ENCODE assay signal across 25 cellular contexts in the genomic region with DNA sequence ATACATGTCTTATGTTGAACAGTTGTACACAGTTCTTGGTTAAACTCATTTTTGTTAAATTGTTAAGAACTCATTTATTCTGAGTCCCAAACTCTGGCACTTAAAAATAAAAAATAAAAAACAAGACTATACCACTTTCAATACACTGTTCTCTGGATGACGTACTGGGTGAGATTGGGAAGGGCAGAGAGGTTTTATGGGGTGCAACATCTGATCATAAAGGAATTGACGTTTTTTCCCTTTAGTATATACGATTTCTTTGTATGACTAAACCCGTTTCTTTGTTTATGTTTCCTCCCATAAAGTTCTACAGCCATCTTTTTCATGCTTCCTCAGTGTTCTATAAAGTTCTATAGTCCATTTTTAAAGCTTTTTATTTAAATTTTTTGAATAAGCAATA.
"Had no signal": no experiment of that assay in that cellular context is flagged by ENCODE, and none has a peak within 500 bp of the region (broad histone marks: within the 10 kb centered on the region; RNA-seq: fewer than 3 reads in every experiment).

No MANE protein-coding gene starts in this region.

- ATAC-seq: activated CD8-positive, alpha-beta memory T cell treated with anti-CD3 and anti-CD28 coated beads, Interleukin-2, amount 10 ng/mL, durations not matched to agents 7 days and 5 days; activated naive CD4-positive, alpha-beta T cell treated with anti-CD3 and anti-CD28 coated beads, Interleukin-2, amount 50 U/mL, for 72 hours; activated naive CD8-positive, alpha-beta T cell treated with anti-CD3 and anti-CD28 coated beads, Interleukin-2, amount 50 U/mL, for 24 hours; T-helper 17 cell had no signal

- H3K27me3 Mint-ChIP-seq: activated B cell treated with CpG ODN at 0.5 μM for 24 hours; activated CD4-positive, alpha-beta T cell treated with anti-CD3 and anti-CD28 coated beads, Interleukin-2, amount 10 ng/mL, durations not matched to agents 24 days and 14 days; activated CD8-positive, alpha-beta memory T cell treated with anti-CD3 and anti-CD28 coated beads, Interleukin-2, amount 10 ng/mL, durations not matched to agents 7 days and 5 days; activated naive CD8-positive, alpha-beta T cell treated with anti-CD3 and anti-CD28 coated beads, Interleukin-2, amount 50 U/mL, for 24 hours; activated T-cell treated with anti-CD3 and anti-CD28 coated beads, Interleukin-2, amount 50 U/mL, for 24 hours; T-helper 17 cell had no signal

- H3K9me3 Mint-ChIP-seq: activated B cell treated with CpG ODN at 0.5 μM for 24 hours; activated CD4-positive, alpha-beta T cell treated with anti-CD3 and anti-CD28 coated beads, Interleukin-2, amount 10 ng/mL, durations not matched to agents 24 days and 14 days; activated naive CD8-positive, alpha-beta T cell treated with anti-CD3 and anti-CD28 coated beads, Interleukin-2, amount 50 U/mL, for 24 hours; activated T-cell treated with anti-CD3 and anti-CD28 coated beads, Interleukin-2, amount 50 U/mL, for 24 hours; activated T-helper 1 cell treated with anti-CD3 and anti-CD28 coated beads, Interleukin-12 subunit alpha, Interleukin-12 subunit beta, Interleukin-2, Interleukin-4 antibody, amounts not matched to agents 30 ng/mL and 10 ng/mL and 1 ng/mL, durations not matched to agents 14 hours and 24 hours and 36 hours had no signal

- H3K27ac ChIP-seq: ascending aorta had no signal

- H3K4me3 Mint-ChIP-seq: activated B cell treated with CpG ODN at 0.5 μM for 24 hours; activated CD4-positive, alpha-beta T cell treated with anti-CD3 and anti-CD28 coated beads, Interleukin-2, amount 10 ng/mL, durations not matched to agents 24 days and 14 days; activated CD8-positive, alpha-beta memory T cell treated with anti-CD3 and anti-CD28 coated beads, Interleukin-2, amount 10 ng/mL, durations not matched to agents 7 days and 5 days; activated naive CD8-positive, alpha-beta T cell treated with anti-CD3 and anti-CD28 coated beads, Interleukin-2, amount 50 U/mL, for 24 hours; activated T-cell treated with anti-CD3 and anti-CD28 coated beads, Interleukin-2, amount 50 U/mL, for 24 hours; activated T-helper 1 cell treated with anti-CD3 and anti-CD28 coated beads, Interleukin-12 subunit alpha, Interleukin-12 subunit beta, Interleukin-2, Interleukin-4 antibody, amounts not matched to agents 30 ng/mL and 10 ng/mL and 1 ng/mL, durations not matched to agents 14 hours and 24 hours and 36 hours; T-helper 17 cell had no signal

- H3K9me3 ChIP-seq: ascending aorta, body of pancreas had no signal

- H3K4me3 ChIP-seq: ascending aorta, body of pancreas had no signal

- H3K36me3 ChIP-seq: ascending aorta had no signal

- H3K27me3 ChIP-seq: ascending aorta, body of pancreas had no signal

- H3K4me1 Mint-ChIP-seq: activated B cell treated with CpG ODN at 0.5 μM for 24 hours; activated naive CD8-positive, alpha-beta T cell treated with anti-CD3 and anti-CD28 coated beads, Interleukin-2, amount 50 U/mL, for 24 hours had no signal

- DNase-seq: activated B cell treated with CpG ODN at 0.5 μM for 24 hours; activated CD4-positive, alpha-beta T cell treated with anti-CD3 and anti-CD28 coated beads for 1 hour; activated CD4-positive, alpha-beta T cell treated with anti-CD3 and anti-CD28 coated beads, Interleukin-2, amount 10 ng/mL, durations not matched to agents 24 days and 14 days; activated CD4-positive, alpha-beta T cell treated with anti-CD3 and anti-CD28 coated beads, Interleukin-2, amount 50 U/mL, for 48 hours; activated CD8-positive, alpha-beta memory T cell treated with anti-CD3 and anti-CD28 coated beads, Interleukin-2, amount 10 ng/mL, durations not matched to agents 7 days and 5 days; activated effector memory CD4-positive, alpha-beta T cell treated with Interleukin-2 at 50 U/mL for 16 hours; activated naive CD4-positive, alpha-beta T cell treated with Interleukin-2 at 50 U/mL for 16 hours; activated naive CD8-positive, alpha-beta T cell treated with anti-CD3 and anti-CD28 coated beads, Interleukin-2, amount 50 U/mL, for 24 hours; activated T-cell treated with anti-CD3 and anti-CD28 coated beads, Interleukin-2, amount 50 U/mL, for 24 hours; amniotic stem cell; body of pancreas; NCI-H1092 treated with DMSO at 0.1 percent for 48 hours; NCI-H1436; NCI-H187; NCI-H2081; NCI-H510A treated with DMSO at 0.1 percent for 48 hours; NCI-H69; SHP77; T-helper 17 cell; T-helper 9 cell had no signal

- FAIRE-seq: bronchial epithelial cell, RCC 7860 had no signal

- H3K27ac Mint-ChIP-seq: activated B cell treated with CpG ODN at 0.5 μM for 24 hours; activated CD4-positive, alpha-beta T cell treated with anti-CD3 and anti-CD28 coated beads, Interleukin-2, amount 10 ng/mL, durations not matched to agents 24 days and 14 days; activated CD8-positive, alpha-beta memory T cell treated with anti-CD3 and anti-CD28 coated beads, Interleukin-2, amount 10 ng/mL, durations not matched to agents 7 days and 5 days; activated naive CD4-positive, alpha-beta T cell treated with anti-CD3 and anti-CD28 coated beads, Interleukin-2, amount 50 U/mL, for 72 hours; activated naive CD8-positive, alpha-beta T cell treated with anti-CD3 and anti-CD28 coated beads, Interleukin-2, amount 50 U/mL, for 24 hours; activated T-cell treated with anti-CD3 and anti-CD28 coated beads, Interleukin-2, amount 50 U/mL, for 24 hours; activated T-helper 1 cell treated with anti-CD3 and anti-CD28 coated beads, Interleukin-12 subunit alpha, Interleukin-12 subunit beta, Interleukin-2, Interleukin-4 antibody, amounts not matched to agents 30 ng/mL and 10 ng/mL and 1 ng/mL, durations not matched to agents 14 hours and 24 hours and 36 hours; T-helper 17 cell had no signal
